In genomic region chr19:29615891-29616425, GRCh38 we compare ENCODE assay signal across 23 cellular contexts.
"Had no signal": no experiment of that assay in that cellular context is flagged by ENCODE, and none has a peak within 500 bp of the region (broad histone marks: within the 10 kb centered on the region; RNA-seq: fewer than 3 reads in every experiment).

No MANE protein-coding gene starts in this region.

- H3K9me3 ChIP-seq: gastroesophageal sphincter, mucosa of descending colon, thyroid gland had no signal

- FAIRE-seq: bronchial epithelial cell, small intestine, TTC549 had no signal

- H3K4me3 Mint-ChIP-seq: activated naive CD4-positive, alpha-beta T cell treated with anti-CD3 and anti-CD28 coated beads for 36 hours; memory B cell; neural crest cell had no signal

- H3K27me3 ChIP-seq: thyroid gland had no signal

- DNase-seq: activated CD4-positive, alpha-beta T cell treated with anti-CD3 and anti-CD28 coated beads for 1 hour; activated CD4-positive, alpha-beta T cell treated with anti-CD3 and anti-CD28 coated beads, Interleukin-2, amount 50 U/mL, for 1 hour; activated naive CD4-positive, alpha-beta T cell treated with anti-CD3 and anti-CD28 coated beads for 36 hours; activated T-cell treated with anti-CD3 and anti-CD28 coated beads, Interleukin-2, amount 50 U/mL, for 1 hour; amygdala; head of caudate nucleus; hypothalamus; naive thymus-derived CD4-positive, alpha-beta T cell; small intestine; stimulated activated CD4-positive, alpha-beta T cell treated with anti-CD3 and anti-CD28 coated beads, Interleukin-15, amount 100 ng/mL, for 24 hours; stimulated activated CD8-positive, alpha-beta memory T cell treated with anti-CD3 and anti-CD28 coated beads, Interleukin-4, amount 100 ng/mL, for 48 hours; stimulated activated naive CD4-positive, alpha-beta T cell treated with Interleukin-2 at 50 U/mL for 16 hours; substantia nigra; thyroid gland; WERI-Rb-1 had no signal

- H3K9me3 Mint-ChIP-seq: activated naive CD4-positive, alpha-beta T cell treated with anti-CD3 and anti-CD28 coated beads for 36 hours; memory B cell; naive thymus-derived CD4-positive, alpha-beta T cell; neural crest cell had no signal

- ATAC-seq: gastroesophageal sphincter; mucosa of descending colon; naive thymus-derived CD4-positive, alpha-beta T cell; sciatic nerve had no signal

- H3K27me3 Mint-ChIP-seq: memory B cell had no signal

- H3K27ac ChIP-seq: epithelial cell of prostate, gastroesophageal sphincter, thyroid gland, WERI-Rb-1 had no signal

- H3K27ac Mint-ChIP-seq: memory B cell had no signal

- H3K4me1 ChIP-seq: thyroid gland had no signal

- H3K4me3 ChIP-seq: gastroesophageal sphincter, mucosa of descending colon, thyroid gland had no signal
